Comparison of ENCODE assay signal across 11 cellular contexts in the genomic region with DNA sequence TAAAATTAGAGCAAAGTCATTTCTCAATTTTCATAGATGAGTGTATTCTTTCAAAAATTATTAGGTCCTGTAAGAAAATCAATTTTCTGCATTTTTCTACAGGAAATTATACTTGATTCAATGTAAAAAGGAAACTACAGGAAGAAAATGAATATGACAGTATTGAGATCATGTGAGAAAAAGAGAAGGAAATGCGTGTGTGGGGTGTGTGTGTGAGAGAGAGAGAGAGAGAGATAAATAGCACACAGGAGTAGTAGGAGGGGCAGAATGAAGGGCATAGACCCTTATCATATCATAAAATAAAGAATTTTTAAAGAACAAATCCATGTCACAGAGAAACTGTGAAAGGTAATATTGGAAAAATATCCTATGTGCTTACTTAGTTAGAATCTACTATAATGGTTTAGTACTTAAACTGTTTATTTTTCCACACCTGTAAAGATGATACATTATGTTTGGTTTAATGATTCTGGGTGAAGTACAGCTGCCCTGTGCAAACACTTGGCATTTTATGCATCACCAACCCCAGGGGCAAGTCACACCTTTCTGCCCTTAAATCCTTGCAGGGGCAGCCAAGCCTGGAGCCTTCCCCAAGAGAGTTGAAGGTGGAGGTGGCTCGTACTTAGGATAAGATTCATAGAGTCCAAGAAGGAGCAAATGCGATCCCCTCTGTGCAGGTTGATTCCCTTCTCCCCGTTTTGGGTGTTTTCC.
DNase-seq lines count a peak whose midpoint lies in the region; FAIRE-seq lines count a peak whose summit lies in the region.
"Had no signal": no experiment of that assay in that cellular context is flagged by ENCODE, and none has a peak within 500 bp of the region (broad histone marks: within the 10 kb centered on the region; RNA-seq: fewer than 3 reads in every experiment).

No MANE protein-coding gene starts in this region.

- no peak for FAIRE-seq in frontal cortex (lab: Jason Lieb, UNC)
- FAIRE-seq: HepG2 had no signal

- DNase-seq in DMS79 treated with DMSO at 0.1 percent for 48 hours (lab: John Stamatoyannopoulos, UW) (peak; percentile 95), NCI-H2081 (lab: John Stamatoyannopoulos, UW) (peak; percentile 48 to 83), OCI-M1 (lab: John Stamatoyannopoulos, UW) (peak; percentile 49), renal cortical epithelial cell (ENCODE audit: low read depth) (peak; percentile 33), frontal cortex (ENCODE audit: low spot score in 2 of 2) (no peak), RKO (ENCODE audit: low spot score) (no peak)
- DNase-seq in stimulated activated CD4-positive, alpha-beta T cell treated with anti-CD3 and anti-CD28 coated beads, Interleukin-4, amount 100 ng/mL, for 1 hour: no peak
- DNase-seq: heart left ventricle, left cardiac atrium, right lobe of liver had no signal

Comparison
In these comparisons a context has a peak if more than half of its experiments do, and no peak if none do; other contexts are left out.
1. DNase-seq: peak in DMS79 treated with DMSO at 0.1 percent for 48 hours (single experiment), NCI-H2081 (2 of 2), OCI-M1 (single experiment) and renal cortical epithelial cell (single experiment); none in frontal cortex (0 of 2), stimulated activated CD4-positive, alpha-beta T cell treated with anti-CD3 and anti-CD28 coated beads, Interleukin-4, amount 100 ng/mL, for 1 hour (single experiment) and RKO (single experiment).